ENCODE assay signal across 1 cellular context in the genomic region with DNA sequence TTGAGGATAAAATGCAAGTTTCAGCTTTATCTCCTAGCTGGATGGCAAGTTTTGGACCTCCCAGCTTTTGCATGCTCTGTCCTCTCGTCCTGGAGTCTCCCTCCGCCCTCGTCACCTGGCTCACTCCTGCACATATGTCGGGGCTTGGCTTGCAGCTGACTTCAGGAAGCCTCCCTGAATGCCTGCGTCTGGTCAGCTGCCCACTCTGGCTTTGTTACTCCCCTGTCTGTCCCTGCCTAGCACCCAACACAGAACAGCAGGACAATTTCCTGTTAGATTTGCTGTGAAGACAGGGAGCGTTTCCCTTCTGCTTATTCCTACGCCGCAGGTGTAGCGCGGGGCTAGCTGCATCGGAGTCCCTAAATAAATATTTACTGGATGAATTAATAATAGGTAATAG.
TF ChIP-seq lines count a peak whose summit lies in the region.

No MANE protein-coding gene starts in this region.

TF ChIP-seq in IMR-90, 13 proteins besides CTCF, POLR2A, EP300 and RAD21:
- TF ChIP-seq MAZ (IDR thresholded peaks at IDR 0.05; ENCODE audit: borderline replicate concordance, low read depth, low read length) (no peak), NFE2L2 (IDR thresholded peaks at IDR 0.05; ENCODE audit: low read depth, low read length) (no peak), MAFK (IDR thresholded peaks at IDR 0.05; ENCODE audit: low read depth, low read length) (no peak), FOS (IDR thresholded peaks at IDR 0.05; ENCODE audit: low read depth, low read length) (no peak), CHD1 (IDR thresholded peaks at IDR 0.05; ENCODE audit: low read depth, low read length) (no peak), BHLHE40 (IDR thresholded peaks at IDR 0.05; ENCODE audit: low read depth, low read length) (no peak), RCOR1 (IDR thresholded peaks at IDR 0.05; ENCODE audit: insufficient replicate concordance, low read length) (no peak)
- TF ChIP-seq, protein P1, sequence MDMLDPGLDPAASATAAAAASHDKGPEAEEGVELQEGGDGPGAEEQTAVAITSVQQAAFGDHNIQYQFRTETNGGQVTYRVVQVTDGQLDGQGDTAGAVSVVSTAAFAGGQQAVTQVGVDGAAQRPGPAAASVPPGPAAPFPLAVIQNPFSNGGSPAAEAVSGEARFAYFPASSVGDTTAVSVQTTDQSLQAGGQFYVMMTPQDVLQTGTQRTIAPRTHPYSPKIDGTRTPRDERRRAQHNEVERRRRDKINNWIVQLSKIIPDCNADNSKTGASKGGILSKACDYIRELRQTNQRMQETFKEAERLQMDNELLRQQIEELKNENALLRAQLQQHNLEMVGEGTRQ (IDR thresholded peaks at IDR 0.05; ENCODE audit: low read depth, low read length), result no peak
